ENCODE assay signal across 10 cellular contexts in genomic region chr6:136607204-136607931, GRCh38. TPM values are rescaled to one million over a fixed set of nuclear protein-coding genes. Genes with fewer than 3 reads are reported as not detected.
A peak's percentile ranks its signal among the peaks of the same experiment; 100 is the strongest.
DNase-seq lines count a peak whose midpoint lies in the region; ATAC-seq, FAIRE-seq and TF ChIP-seq lines count a peak whose summit lies in the region.
"Had no signal": no experiment of that assay in that cellular context is flagged by ENCODE, and none has a peak within 500 bp of the region (broad histone marks: within the 10 kb centered on the region; RNA-seq: fewer than 3 reads in every experiment).

No MANE protein-coding gene starts in this region.

- no peak overlapping the region for H2AFZ ChIP-seq in K562 (ENCODE audit: low read depth, low read length)

- TF ChIP-seq POLR2A in K562 (conservative IDR thresholded peaks at IDR 0.05) (no peak), esophagus muscularis mucosa (IDR thresholded peaks at IDR 0.05; ENCODE audit: low read depth) (no peak)

- no peak for TF ChIP-seq EP300 in K562 (IDR thresholded peaks at IDR 0.05; ENCODE audit: low read length)
- TF ChIP-seq EP300 in esophagus muscularis mucosa (IDR thresholded peaks at IDR 0.05): no peak

- no peak overlapping the region for H3K4me3 Mint-ChIP-seq in activated naive CD4-positive, alpha-beta T cell treated with anti-CD3 and anti-CD28 coated beads, Interleukin-2, amount 10 ng/mL, durations not matched to agents 7 days and 5 days
- H3K4me3 Mint-ChIP-seq: activated T-cell treated with anti-CD3 and anti-CD28 coated beads, Interleukin-2, amount 50 U/mL, for 4 hours had no signal

- H3K4me3 ChIP-seq in K562: no peak overlapping the region
- no peak overlapping the region for H3K4me3 ChIP-seq in esophagus muscularis mucosa

- H3K27ac Mint-ChIP-seq in activated naive CD4-positive, alpha-beta T cell treated with anti-CD3 and anti-CD28 coated beads, Interleukin-2, amount 10 ng/mL, durations not matched to agents 7 days and 5 days: no peak overlapping the region

- peaks cover 10 to 36% of the 10 kb centered on the region in 2 experiments for H3K4me1 ChIP-seq in K562 (replicated peaks in 1 of 2; ENCODE audit: control insufficient read depth in 2 of 2, insufficient read depth in 2 of 2, low read length in 2 of 2)
- peaks cover 12 to 22% (median 17%) of the 10 kb centered on the region in 4 donors for H3K4me1 ChIP-seq in esophagus muscularis mucosa

- H3K27ac ChIP-seq in K562 (ENCODE audit: extremely low read depth, low read depth, low read length): no peak overlapping the region
- no peak overlapping the region for H3K27ac ChIP-seq in esophagus muscularis mucosa (replicated peaks in 1 of 4)

- intact Hi-C loops in K562 (cut with micrococcal nuclease) (no loop called here), esophagus muscularis mucosa (cut with DNase I) (no loop called here)

- H3K27me3 ChIP-seq in K562 (ENCODE audit: control insufficient read depth in 2 of 2, insufficient read depth in 2 of 2, low read length in 2 of 2) (no peaks in the 10 kb centered on the region), esophagus muscularis mucosa (no peaks in the 10 kb centered on the region)

- H3K79me2 ChIP-seq in K562 (ENCODE audit: control insufficient read depth, insufficient read depth, low read length): no peaks in the 10 kb centered on the region

- no peaks in the 10 kb centered on the region for H3K27me3 Mint-ChIP-seq in activated naive CD4-positive, alpha-beta T cell treated with anti-CD3 and anti-CD28 coated beads, Interleukin-2, amount 10 ng/mL, durations not matched to agents 7 days and 5 days

- in situ Hi-C loops in K562 (cut with MboI): no loop called here

- no peaks in the 10 kb centered on the region for H4K20me1 ChIP-seq in K562 (replicated peaks; ENCODE audit: control insufficient read depth, insufficient read depth, low read length)

- 43% methylated on average over 3 of the region's 3 CpGs for WGBS in K562 (ENCODE audit: insufficient coverage, low coverage, missing lambda C conversion rate)
- WGBS in esophagus muscularis mucosa: 80% methylated on average over 3 of the region's 3 CpGs

- H3K4me1 Mint-ChIP-seq in activated naive CD4-positive, alpha-beta T cell treated with anti-CD3 and anti-CD28 coated beads, Interleukin-2, amount 10 ng/mL, durations not matched to agents 7 days and 5 days: peaks cover 22% of the 10 kb centered on the region

- DNase-seq in ELR (ENCODE audit: low read depth) (peak; percentile 48), NCI-H2029 treated with DMSO at 0.1 percent for 48 hours (lab: John Stamatoyannopoulos, UW) (peak; percentile 58), K562 (ENCODE audit: extremely low read depth in 1 of 4, low spot score in 3 of 4) (peak in 2 of 4 experiments; percentile 21 to 27), mucosa of gallbladder (ENCODE audit: low spot score) (peak; percentile 60), esophagus muscularis mucosa (ENCODE audit: extremely low spot score) (no peak), CD1c-positive myeloid dendritic cell (ENCODE audit: extremely low spot score) (no peak)
- DNase-seq in activated naive CD4-positive, alpha-beta T cell treated with anti-CD3 and anti-CD28 coated beads, Interleukin-2, amount 10 ng/mL, durations not matched to agents 7 days and 5 days: no peak

- peaks cover 49% of the 10 kb centered on the region for H3K36me3 Mint-ChIP-seq in activated naive CD4-positive, alpha-beta T cell treated with anti-CD3 and anti-CD28 coated beads, Interleukin-2, amount 10 ng/mL, durations not matched to agents 7 days and 5 days

- no TSS peak for BruUV-seq in K562 (replicated peaks; lab: Mats Ljungman, UMichigan)

- no peaks in the 10 kb centered on the region for H3K9me1 ChIP-seq in K562 (ENCODE audit: control insufficient read depth, insufficient read depth, low read length)

- no peak for TF ChIP-seq RAD21 in K562 (CRISPR knock-in tag; conservative IDR thresholded peaks at IDR 0.05 in 1 of 2, IDR thresholded peaks at IDR 0.05 in 1 of 2)

- no peaks in the 10 kb centered on the region for H3K9me3 ChIP-seq in K562 (replicated peaks; ENCODE audit: control insufficient read depth, insufficient read depth, low read depth, low read length)
- no peaks in the 10 kb centered on the region for H3K9me3 ChIP-seq in esophagus muscularis mucosa
- H3K9me3 ChIP-seq: SK-N-SH had no signal

- TF ChIP-seq CTCF in K562 (IDR thresholded peaks at IDR 0.05 in 2 of 3, conservative IDR thresholded peaks at IDR 0.05 in 1 of 3; ENCODE audit: insufficient read depth in 2 of 3, low read depth in 1 of 3, low read length in 3 of 3) (no peak), esophagus muscularis mucosa (IDR thresholded peaks at IDR 0.05) (no peak)

- POLR2A ChIA-PET in K562 (lab: Yijun Ruan, JAX): interaction anchor here (1.0 kb wide), 1 partner anchor 48 kb away, joined by 3 read pairs; no protein-coding TSS in a partner anchor

- no peaks in the 10 kb centered on the region for H3K9me3 Mint-ChIP-seq in activated naive CD4-positive, alpha-beta T cell treated with anti-CD3 and anti-CD28 coated beads, Interleukin-2, amount 10 ng/mL, durations not matched to agents 7 days and 5 days
- H3K9me3 Mint-ChIP-seq: activated T-cell treated with anti-CD3 and anti-CD28 coated beads, Interleukin-2, amount 50 U/mL, for 4 hours had no signal

- ATAC-seq in K562 (no peak), HG03095 (IDR thresholded peaks at IDR 0.05; ENCODE audit: unreplicated experiment) (no peak)

- H3K9ac ChIP-seq in K562 (ENCODE audit: insufficient read depth in 1 of 2, low read depth in 2 of 2, low read length in 2 of 2): no peak overlapping the region
- H3K9ac ChIP-seq: SK-N-SH had no signal

- H3K36me3 ChIP-seq in K562 (ENCODE audit: control insufficient read depth, insufficient read depth, low read length): peaks cover 22% of the 10 kb centered on the region; the same call in 2 of the 3 replicates
- H3K36me3 ChIP-seq in esophagus muscularis mucosa: peaks cover 0 to 16% (median 8%) of the 10 kb centered on the region in 4 donors

- CTCF ChIA-PET in K562 (lab: Yijun Ruan, JAX; ENCODE audit: low intra/inter-chr PET ratio): interaction anchor here (0.6 to 1.3 kb wide), 5 partner anchors 37 to 1034 kb away, joined by 3 to 4 read pairs (median 3); partner anchors contain the start of gene MAP3K5
- CTCF ChIA-PET in activated naive CD4-positive, alpha-beta T cell treated with anti-CD3 and anti-CD28 coated beads, Interleukin-2, amount 10 ng/mL, durations not matched to agents 7 days and 5 days (lab: Charles Lee): interaction anchor here (1.1 to 1.5 kb wide), 2 partner anchors 19 to 185 kb away, joined by 3 to 7 read pairs; partner anchors contain the start of gene MAP3K5

- FAIRE-seq in K562 (lab: Jason Lieb, UNC): no peak

- H3K4me2 ChIP-seq in K562 (ENCODE audit: insufficient read depth, low read length): no peak overlapping the region
- H3K4me2 ChIP-seq: SK-N-SH had no signal

TF ChIP-seq in K562, 482 proteins besides CTCF, POLR2A, EP300 and RAD21 (continues in another document):
- peak; percentile 45; the same call in 1 of the 2 replicates for TF ChIP-seq JUND (IDR thresholded peaks at IDR 0.05; ENCODE audit: borderline replicate concordance, low read depth, low read length)
- TF ChIP-seq JUND (tag; IDR thresholded peaks at IDR 0.05; ENCODE audit: borderline replicate concordance, low read depth, low read length): peak; percentile 66; the same call in 1 of the 3 replicates
- TF ChIP-seq PBX2 (CRISPR knock-in tag; IDR thresholded peaks at IDR 0.05; ENCODE audit: low read depth): no peak
- TF ChIP-seq PBX2 (tag; conservative IDR thresholded peaks at IDR 0.05; ENCODE audit: low read depth): 0 out of 2 replicates have a peak, but pooled peaks have one; percentile 27
- no peak for TF ChIP-seq TSC22D4 (tag; IDR thresholded peaks at IDR 0.05)
- TF ChIP-seq SOX6 (IDR thresholded peaks at IDR 0.05): peak; percentile 79
- TF ChIP-seq CBX2 (IDR thresholded peaks at IDR 0.05; ENCODE audit: insufficient read depth, low read length, poor library complexity, severe bottlenecking): no peak
- TF ChIP-seq ZKSCAN1 (IDR thresholded peaks at IDR 0.05; ENCODE audit: low read depth, low read length): peak; percentile 90

RNA-seq across cellular contexts. Expression of gene MAP7, which starts 57.1 kb away (rescaled TPM):
- 0.67 and 1.5 TPM in 2 replicates for total RNA-seq in K562 (2011; cell fraction: chromatin; rRNA removed; ENCODE audit: low replicate concordance)
- total RNA-seq in K562 (2011; cell fraction: nucleolus; rRNA removed): 0.50 and 0.53 TPM in 2 replicates
- total RNA-seq in K562 (2011; cell fraction: nucleoplasm; rRNA removed): 0.88 and 0.99 TPM in 2 replicates
- total RNA-seq in K562 (2014; rRNA removed) (6.6 and 7.5 TPM in 2 replicates), K562 (2014; rRNA removed; fragmentation: Illumina TruSeq; extraction: Trizol) (3.9 and 4.2 TPM in 2 replicates), K562 (2015; rRNA removed; fragmentation: Illumina TruSeq; extraction: Trizol) (7.6 and 7.7 TPM in 2 replicates), K562 (2021) (6.1 and 7.4 TPM in 2 replicates), mucosa of gallbladder (56.8 TPM), esophagus muscularis mucosa (1 to 10 TPM; 1.7 to 2.9 (median 2.0) TPM)
- polyA plus RNA-seq in K562 (2011; rRNA removed) (1.0 and 1.3 TPM in 2 replicates), K562 (2014; fragmentation: Illumina TruSeq; extraction: Trizol) (6.7 and 6.9 TPM in 2 replicates), K562 (2014; fragmentation: Nextera tagmentation; extraction: Ambion mirVana) (1 to 10 TPM in 1 of 2 experiments, under 1 TPM in 1; 0.76 to 1.1 TPM), K562 (2014; rRNA removed) (3.9 and 4.4 TPM in 2 replicates)
- 0.59 and 0.78 TPM in 2 replicates for polyA plus RNA-seq in K562 (2011; cell fraction: cytosol; rRNA removed)
- polyA plus RNA-seq in K562 (2011; cell fraction: nucleus; rRNA removed): 0.93 and 1.6 TPM in 2 replicates
- 9.3 and 9.7 TPM in 2 replicates for polyA plus RNA-seq in K562 (2012)
- polyA minus RNA-seq in K562 (2011; rRNA and poly(A)+ RNA removed): 0.78 and 1.2 TPM in 2 replicates
- 1.5 and 1.6 TPM in 2 replicates for polyA minus RNA-seq in K562 (2011; cell fraction: cytosol; rRNA and poly(A)+ RNA removed)
- polyA minus RNA-seq in K562 (2011; cell fraction: nucleus; rRNA and poly(A)+ RNA removed): 0.67 TPM in 2 replicates

Comparison
In these comparisons a context has a peak if more than half of its experiments do, and no peak if none do; other contexts are left out.
1. DNase-seq: peak in ELR (single experiment), NCI-H2029 treated with DMSO at 0.1 percent for 48 hours (single experiment) and mucosa of gallbladder (single experiment); none in esophagus muscularis mucosa (single experiment), CD1c-positive myeloid dendritic cell (single experiment) and activated naive CD4-positive, alpha-beta T cell treated with anti-CD3 and anti-CD28 coated beads, Interleukin-2, amount 10 ng/mL, durations not matched to agents 7 days and 5 days (single experiment).